ENCODE assay signal across 1 cellular context in genomic region chr16:49653577-49653976, GRCh38.
TF ChIP-seq lines count a peak whose summit lies in the region.

No MANE protein-coding gene starts in this region.

TF ChIP-seq in K562, 482 proteins besides CTCF, POLR2A, EP300 and RAD21 (continued from another document):
- TF ChIP-seq MYBL2 (IDR thresholded peaks at IDR 0.05; ENCODE audit: low read depth) (no peak), MYBL2 (CRISPR knock-in tag; IDR thresholded peaks at IDR 0.05; ENCODE audit: borderline replicate concordance) (no peak), NR3C1 (CRISPR knock-in tag; IDR thresholded peaks at IDR 0.05) (no peak)
- TF ChIP-seq, protein P1, sequence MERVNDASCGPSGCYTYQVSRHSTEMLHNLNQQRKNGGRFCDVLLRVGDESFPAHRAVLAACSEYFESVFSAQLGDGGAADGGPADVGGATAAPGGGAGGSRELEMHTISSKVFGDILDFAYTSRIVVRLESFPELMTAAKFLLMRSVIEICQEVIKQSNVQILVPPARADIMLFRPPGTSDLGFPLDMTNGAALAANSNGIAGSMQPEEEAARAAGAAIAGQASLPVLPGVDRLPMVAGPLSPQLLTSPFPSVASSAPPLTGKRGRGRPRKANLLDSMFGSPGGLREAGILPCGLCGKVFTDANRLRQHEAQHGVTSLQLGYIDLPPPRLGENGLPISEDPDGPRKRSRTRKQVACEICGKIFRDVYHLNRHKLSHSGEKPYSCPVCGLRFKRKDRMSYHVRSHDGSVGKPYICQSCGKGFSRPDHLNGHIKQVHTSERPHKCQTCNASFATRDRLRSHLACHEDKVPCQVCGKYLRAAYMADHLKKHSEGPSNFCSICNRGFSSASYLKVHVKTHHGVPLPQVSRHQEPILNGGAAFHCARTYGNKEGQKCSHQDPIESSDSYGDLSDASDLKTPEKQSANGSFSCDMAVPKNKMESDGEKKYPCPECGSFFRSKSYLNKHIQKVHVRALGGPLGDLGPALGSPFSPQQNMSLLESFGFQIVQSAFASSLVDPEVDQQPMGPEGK (CRISPR knock-in tag; IDR thresholded peaks at IDR 0.05; ENCODE audit: borderline replicate concordance), result no peak
TF ChIP-seq in K562: peak in this region for 2.
